ENCODE assay signal across 8 cellular contexts in genomic region chr4:15651682-15652081, GRCh38. TPM values are rescaled to one million over a fixed set of nuclear protein-coding genes. Genes with fewer than 3 reads are reported as not detected.
DNase-seq lines count a peak whose midpoint lies in the region; ATAC-seq and TF ChIP-seq lines count a peak whose summit lies in the region.

No MANE protein-coding gene starts in this region.

- no peak overlapping the region for H3K18ac ChIP-seq in neuronal stem cell (ENCODE audit: low read length)

- H4K8ac ChIP-seq in neuronal stem cell (ENCODE audit: low read depth, low read length), result no peak overlapping the region

- no peak overlapping the region for H3K23ac ChIP-seq in neuronal stem cell (ENCODE audit: low read depth, low read length, poor library complexity)

- no peak overlapping the region for H2BK12ac ChIP-seq in neuronal stem cell (ENCODE audit: low read length)

- H3K36me3 ChIP-seq in GM06990 (ENCODE audit: control insufficient read depth, insufficient read depth, low read length), result no peaks in the 10 kb centered on the region
- H3K36me3 ChIP-seq in esophagus squamous epithelium, result no peaks in the 10 kb centered on the region
- peaks cover 0 to 15% of the 10 kb centered on the region in 2 donors for H3K36me3 ChIP-seq in neuronal stem cell (replicated peaks in 1 of 2; ENCODE audit: control insufficient read depth in 2 of 2, insufficient read depth in 2 of 2, low read length in 2 of 2)

- no peak overlapping the region for H4K91ac ChIP-seq in neuronal stem cell (ENCODE audit: low read depth, low read length, poor library complexity)

- H2AFZ ChIP-seq in neuronal stem cell (ENCODE audit: low read length), result no peak overlapping the region

- in situ Hi-C loops in SK-MEL-5 (cut with HindIII; ENCODE audit: low pct_unique_long_range_greater_than_20kb, low sequenced_read_pairs), result no loop called here

- H3K4me3 ChIP-seq in GM06990 (replicated peaks; ENCODE audit: low read depth, low read length) (peak overlapping the region; percentile 18), esophagus squamous epithelium (no peak overlapping the region), neuronal stem cell (ENCODE audit: low read length in 2 of 2) (no peak overlapping the region)

- H3K27me3 Mint-ChIP-seq in progenitor cell of endocrine pancreas, result no peaks in the 10 kb centered on the region

- H3K4ac ChIP-seq in neuronal stem cell (ENCODE audit: low read length), result no peak overlapping the region

- H3K79me1 ChIP-seq in neuronal stem cell (ENCODE audit: low read depth, low read length), result peaks cover 5% of the 10 kb centered on the region

- H3K4me3 Mint-ChIP-seq in progenitor cell of endocrine pancreas (ENCODE audit: low read depth), result no peak overlapping the region

- no peak overlapping the region for H2BK15ac ChIP-seq in neuronal stem cell (ENCODE audit: low read length)

- peak overlapping the region; percentile 22 for H3K27ac Mint-ChIP-seq in progenitor cell of endocrine pancreas

- H3K9me3 ChIP-seq in esophagus squamous epithelium (no peaks in the 10 kb centered on the region), neuronal stem cell (replicated peaks in 1 of 2; ENCODE audit: control insufficient read depth in 2 of 2, insufficient read depth in 1 of 2, low read depth in 1 of 2, low read length in 2 of 2) (no peaks in the 10 kb centered on the region)

- no peak overlapping the region for H2BK5ac ChIP-seq in neuronal stem cell (ENCODE audit: low read length)

- no peak overlapping the region for H2BK120ac ChIP-seq in neuronal stem cell (ENCODE audit: low read depth, low read length)

- H3K27ac ChIP-seq in esophagus squamous epithelium (peak overlapping the region; percentile 15 to 99 (median 70)), neuronal stem cell (replicated peaks; ENCODE audit: low read length) (no peak overlapping the region)

- no peak overlapping the region for H3K9ac ChIP-seq in neuronal stem cell (ENCODE audit: low read depth, low read length, poor library complexity)

- no peak overlapping the region for H2AK5ac ChIP-seq in neuronal stem cell (ENCODE audit: low read depth, low read length)

- H3K36me3 Mint-ChIP-seq in progenitor cell of endocrine pancreas (ENCODE audit: insufficient read depth), result no peaks in the 10 kb centered on the region

- H3K14ac ChIP-seq in neuronal stem cell (ENCODE audit: low read length), result no peak overlapping the region

- DNase-seq in GM06990 (ENCODE audit: extremely low read depth, insufficient read length), result no peak
- DNase-seq in SK-MEL-5 (ENCODE audit: low read depth, low spot score), result peak; percentile 11
- no peak for DNase-seq in esophagus squamous epithelium (lab: John Stamatoyannopoulos, UW)
- no peak for DNase-seq in progenitor cell of endocrine pancreas (ENCODE audit: low spot score, unreplicated experiment)
- no peak for DNase-seq in Kasumi-1 (lab: John Stamatoyannopoulos, UW)
- no peak for DNase-seq in neuronal stem cell (ENCODE audit: low spot score)

- TF ChIP-seq CTCF in GM06990 (IDR thresholded peaks at IDR 0.05; ENCODE audit: insufficient read depth, low read length, poor library complexity, severe bottlenecking) (no peak), esophagus squamous epithelium (IDR thresholded peaks at IDR 0.05) (no peak), progenitor cell of endocrine pancreas (IDR thresholded peaks at IDR 0.05; ENCODE audit: unreplicated experiment) (no peak)

- no peaks in the 10 kb centered on the region for H3K9me3 Mint-ChIP-seq in progenitor cell of endocrine pancreas (ENCODE audit: low read depth)

- H3K27me3 ChIP-seq in GM06990 (replicated peaks; ENCODE audit: control insufficient read depth, insufficient read depth, low read length) (no peaks in the 10 kb centered on the region), esophagus squamous epithelium (no peaks in the 10 kb centered on the region), neuronal stem cell (ENCODE audit: control insufficient read depth in 3 of 3, insufficient read depth in 3 of 3, low read depth in 1 of 3, low read length in 3 of 3) (no peaks in the 10 kb centered on the region)

- H3K4me1 Mint-ChIP-seq in progenitor cell of endocrine pancreas (ENCODE audit: low read depth), result peaks cover 35% of the 10 kb centered on the region

- intact Hi-C loops in esophagus squamous epithelium (cut with DNase I), result no loop called here

- ATAC-seq in HG03097 (IDR thresholded peaks at IDR 0.05; ENCODE audit: low FRiP score, unreplicated experiment) (no peak), GM19397 (IDR thresholded peaks at IDR 0.05; ENCODE audit: unreplicated experiment) (no peak)

- no peak overlapping the region for H3K4me2 ChIP-seq in neuronal stem cell (ENCODE audit: insufficient read depth, low read length, poor library complexity, severe bottlenecking)

- H3K4me1 ChIP-seq in esophagus squamous epithelium (peaks cover 30 to 83% (median 53%) of the 10 kb centered on the region in 3 donors), neuronal stem cell (ENCODE audit: control insufficient read depth in 2 of 2, insufficient read depth in 1 of 2, low read depth in 1 of 2, low read length in 2 of 2) (peaks cover 6% of the 10 kb centered on the region in 2 donors)

- 14 to 23% methylated on average over 2 of the region's 2 CpGs for WGBS in esophagus squamous epithelium, 2 donors
- no CpG with 5 or more reads among the region's 2 CpGs for WGBS in neuronal stem cell (ENCODE audit: extremely low coverage in 2 of 2, insufficient read length in 2 of 2, insufficient replicate concordance in 1 of 2), 2 donors

- no peak for TF ChIP-seq POLR2A in esophagus squamous epithelium (IDR thresholded peaks at IDR 0.05)

RNA-seq across cellular contexts. Expression of gene FBXL5, which starts 3.5 kb away (rescaled TPM):
- total RNA-seq in SK-MEL-5 (2014; rRNA removed; shearing (Covaris generic)), result 44.9 and 48.4 TPM in 2 replicates
- polyA plus RNA-seq in SK-MEL-5 (2015; cell fraction: cytosol; rRNA removed), result 18.9 and 28.8 TPM in 2 replicates
- 42.6 and 46.0 TPM in 2 replicates for polyA plus RNA-seq in SK-MEL-5 (2015; cell fraction: nucleus; rRNA removed)
- total RNA-seq in esophagus squamous epithelium, result 100 to 1,000 TPM in 1 of 4 donors, 10 to 100 TPM in 3; 39.2 to 119 (median 72.3) TPM
- 66.9 and 72.1 TPM in 2 replicates for total RNA-seq in progenitor cell of endocrine pancreas
- polyA plus RNA-seq in neuronal stem cell (2013, experiment 1 of 2), result 41.8 TPM
- 42.2 TPM for polyA plus RNA-seq in neuronal stem cell (2013, experiment 2 of 2)

RNA-seq across cellular contexts. Expression of gene FAM200B, which starts 29.9 kb away (rescaled TPM):
- total RNA-seq in SK-MEL-5 (2014; rRNA removed; shearing (Covaris generic)), result 37.4 and 44.9 TPM in 2 replicates
- polyA plus RNA-seq in SK-MEL-5 (2015; cell fraction: cytosol; rRNA removed), result 14.8 and 29.9 TPM in 2 replicates
- 70.0 and 70.7 TPM in 2 replicates for polyA plus RNA-seq in SK-MEL-5 (2015; cell fraction: nucleus; rRNA removed)
- 10 to 100 TPM; 17.1 to 39.6 (median 31.4) TPM for total RNA-seq in esophagus squamous epithelium
- total RNA-seq in progenitor cell of endocrine pancreas, result 29.0 and 31.4 TPM in 2 replicates
- polyA plus RNA-seq in neuronal stem cell (2013, experiment 1 of 2), result 94.5 TPM
- polyA plus RNA-seq in neuronal stem cell (2013, experiment 2 of 2), result 100.0 TPM

RNA-seq across cellular contexts. Expression of gene BST1, which starts 51.2 kb away (rescaled TPM):
- 0.08 TPM in 1 of 2 replicates, not detected in the other for total RNA-seq in SK-MEL-5 (2014; rRNA removed; shearing (Covaris generic))
- 0.19 TPM in 1 of 2 replicates, not detected in the other for polyA plus RNA-seq in SK-MEL-5 (2015; cell fraction: cytosol; rRNA removed)
- polyA plus RNA-seq in SK-MEL-5 (2015; cell fraction: nucleus; rRNA removed), result not detected in 2 replicates
- total RNA-seq in esophagus squamous epithelium (1 to 10 TPM in 3 of 4 donors, under 1 TPM in 1; 0.97 to 7.4 (median 3.6) TPM), progenitor cell of endocrine pancreas (0.38 TPM in 1 of 2 replicates, not detected in the other)
- 1.1 TPM for polyA plus RNA-seq in neuronal stem cell (2013, experiment 1 of 2)
- 1.2 TPM for polyA plus RNA-seq in neuronal stem cell (2013, experiment 2 of 2)
